In genomic region chr5:153358315-153358976, GRCh38 we compare ENCODE assay signal across 9 cellular contexts.
DNase-seq lines count a peak whose midpoint lies in the region; ATAC-seq and TF ChIP-seq lines count a peak whose summit lies in the region.
"Had no signal": no experiment of that assay in that cellular context is flagged by ENCODE, and none has a peak within 500 bp of the region (broad histone marks: within the 10 kb centered on the region; RNA-seq: fewer than 3 reads in every experiment).

No MANE protein-coding gene starts in this region.

- DNase-seq in AG10803 (ENCODE audit: low read depth) (no peak), T1000 (lab: John Stamatoyannopoulos, UW) (no peak), midbrain (lab: John Stamatoyannopoulos, UW) (no peak), NCI-H2171 treated with DMSO at 0.1 percent for 48 hours (lab: John Stamatoyannopoulos, UW) (no peak)
- DNase-seq: CD4-positive, alpha-beta memory T cell had no signal

- TF ChIP-seq CTCF in AG10803 (conservative IDR thresholded peaks at IDR 0.05; ENCODE audit: low read length): no peak

- peak overlapping the region; percentile 9 for H3K4me3 ChIP-seq in AG10803 (ENCODE audit: low read length)

- ATAC-seq in GM18870 (IDR thresholded peaks at IDR 0.05; ENCODE audit: unreplicated experiment) (peak; percentile 92), HG02610 (IDR thresholded peaks at IDR 0.05; ENCODE audit: unreplicated experiment) (peak; percentile 90), HG03520 (IDR thresholded peaks at IDR 0.05; ENCODE audit: unreplicated experiment) (peak; percentile 88), esophagus mucosa (no peak)
